24 cellular contexts compared by ENCODE assay signal in genomic region chr12:116934908-116935698, GRCh38. TPM values are rescaled to one million over a fixed set of nuclear protein-coding genes. Genes with fewer than 3 reads are reported as not detected.
"Had no signal": no experiment of that assay in that cellular context is flagged by ENCODE, and none has a peak within 500 bp of the region (broad histone marks: within the 10 kb centered on the region; RNA-seq: fewer than 3 reads in every experiment).

No MANE protein-coding gene starts in this region.

- H3K36me3 ChIP-seq: neutrophil had no signal

- H3K27ac Mint-ChIP-seq: activated CD4-positive, alpha-beta memory T cell treated with anti-CD3 and anti-CD28 coated beads, Interleukin-2, amount 10 ng/mL, durations not matched to agents 7 days and 5 days; activated naive CD8-positive, alpha-beta T cell treated with anti-CD3 and anti-CD28 coated beads for 36 hours; activated T-cell treated with anti-CD3 and anti-CD28 coated beads, Interleukin-2, amount 50 U/mL, for 72 hours; naive thymus-derived CD4-positive, alpha-beta T cell; progenitor cell of endocrine pancreas; stimulated activated naive B cell treated with anti-CD40 and anti-IgM and Interleukin-4, amounts not matched to agents 10 μg/mL and 1 μg/mL and 100 μg/mL, for 72 hours; WTC11 had no signal

- H3K9me3 Mint-ChIP-seq: activated CD4-positive, alpha-beta memory T cell treated with anti-CD3 and anti-CD28 coated beads, Interleukin-2, amount 10 ng/mL, durations not matched to agents 7 days and 5 days; activated naive CD8-positive, alpha-beta T cell treated with anti-CD3 and anti-CD28 coated beads for 36 hours; activated T-cell treated with anti-CD3 and anti-CD28 coated beads, Interleukin-2, amount 50 U/mL, for 72 hours had no signal

- H3K4me1 Mint-ChIP-seq: WTC11 had no signal

- H3K27ac ChIP-seq: coronary artery, neutrophil, right atrium auricular region, skin epidermis, transverse colon had no signal

- H3K27me3 ChIP-seq: neutrophil, right atrium auricular region, transverse colon had no signal

- H3K27me3 Mint-ChIP-seq: activated CD4-positive, alpha-beta memory T cell treated with anti-CD3 and anti-CD28 coated beads, Interleukin-2, amount 10 ng/mL, durations not matched to agents 7 days and 5 days; activated naive CD8-positive, alpha-beta T cell treated with anti-CD3 and anti-CD28 coated beads for 36 hours; brain; progenitor cell of endocrine pancreas; stimulated activated naive B cell treated with anti-CD40 and anti-IgM and Interleukin-4, amounts not matched to agents 10 μg/mL and 1 μg/mL and 100 μg/mL, for 72 hours had no signal

- DNase-seq: activated CD4-positive, alpha-beta memory T cell treated with anti-CD3 and anti-CD28 coated beads, Interleukin-2, amount 10 ng/mL, durations not matched to agents 7 days and 5 days; activated CD4-positive, alpha-beta T cell treated with anti-CD3 and anti-CD28 coated beads for 4 hours; activated gamma-delta T cell treated with Interleukin-2 at 50 U/mL for 16 hours; activated naive CD8-positive, alpha-beta T cell treated with anti-CD3 and anti-CD28 coated beads for 36 hours; activated T-cell treated with anti-CD3 and anti-CD28 coated beads, Interleukin-2, amount 50 U/mL, for 72 hours; central memory CD4-positive, alpha-beta T cell; effector CD8-positive, alpha-beta T cell; foreskin melanocyte; naive thymus-derived CD4-positive, alpha-beta T cell; stimulated activated CD4-positive, alpha-beta T cell treated with anti-CD3 and anti-CD28 coated beads, Interleukin-15, amount 100 ng/mL, for 24 hours; stimulated activated CD4-positive, alpha-beta T cell treated with anti-CD3 and anti-CD28 coated beads, Interleukin-4, amount 100 ng/mL, for 1 hour; stimulated activated naive B cell treated with anti-CD40 and anti-IgM and Interleukin-4, amounts not matched to agents 10 μg/mL and 1 μg/mL and 100 μg/mL, for 72 hours; substantia nigra; transverse colon had no signal

- H3K4me3 ChIP-seq: coronary artery, right atrium auricular region, skin epidermis, transverse colon had no signal

- H3K9me3 ChIP-seq: neutrophil, right atrium auricular region, transverse colon had no signal

- ATAC-seq: activated T-cell treated with anti-CD3 and anti-CD28 coated beads, Interleukin-2, amount 50 U/mL, for 72 hours; naive thymus-derived CD4-positive, alpha-beta T cell; SK-N-SH treated with all-trans-retinoic acid at 6 μM for 48 hours; stimulated activated naive B cell treated with anti-CD40 and anti-IgM and Interleukin-4, amounts not matched to agents 10 μg/mL and 1 μg/mL and 100 μg/mL, for 72 hours; WTC11 had no signal

- H3K4me3 Mint-ChIP-seq: activated CD4-positive, alpha-beta memory T cell treated with anti-CD3 and anti-CD28 coated beads, Interleukin-2, amount 10 ng/mL, durations not matched to agents 7 days and 5 days; activated naive CD8-positive, alpha-beta T cell treated with anti-CD3 and anti-CD28 coated beads for 36 hours; activated T-cell treated with anti-CD3 and anti-CD28 coated beads, Interleukin-2, amount 50 U/mL, for 72 hours; naive thymus-derived CD4-positive, alpha-beta T cell; stimulated activated naive B cell treated with anti-CD40 and anti-IgM and Interleukin-4, amounts not matched to agents 10 μg/mL and 1 μg/mL and 100 μg/mL, for 72 hours; WTC11 had no signal

RNA-seq across cellular contexts. Expression of gene HRK, which starts 53.9 kb away (rescaled TPM):
- total RNA-seq: activated CD4-positive, alpha-beta memory T cell treated with anti-CD3 and anti-CD28 coated beads, Interleukin-2, amount 10 ng/mL, durations not matched to agents 7 days and 5 days; activated naive CD8-positive, alpha-beta T cell treated with anti-CD3 and anti-CD28 coated beads for 36 hours; lung microvascular endothelial cell; T-helper 1 cell treated with Interleukin-12 subunit alpha and Interleukin-12 subunit beta and Interleukin-4 antibody, amounts not matched to agents 30 ng/mL and 1 ng/mL, for 36 hours had no signal
- polyA plus RNA-seq: naive thymus-derived CD4-positive, alpha-beta T cell had no signal
